Comparison of ENCODE assay signal across 12 cellular contexts in the genomic region with DNA sequence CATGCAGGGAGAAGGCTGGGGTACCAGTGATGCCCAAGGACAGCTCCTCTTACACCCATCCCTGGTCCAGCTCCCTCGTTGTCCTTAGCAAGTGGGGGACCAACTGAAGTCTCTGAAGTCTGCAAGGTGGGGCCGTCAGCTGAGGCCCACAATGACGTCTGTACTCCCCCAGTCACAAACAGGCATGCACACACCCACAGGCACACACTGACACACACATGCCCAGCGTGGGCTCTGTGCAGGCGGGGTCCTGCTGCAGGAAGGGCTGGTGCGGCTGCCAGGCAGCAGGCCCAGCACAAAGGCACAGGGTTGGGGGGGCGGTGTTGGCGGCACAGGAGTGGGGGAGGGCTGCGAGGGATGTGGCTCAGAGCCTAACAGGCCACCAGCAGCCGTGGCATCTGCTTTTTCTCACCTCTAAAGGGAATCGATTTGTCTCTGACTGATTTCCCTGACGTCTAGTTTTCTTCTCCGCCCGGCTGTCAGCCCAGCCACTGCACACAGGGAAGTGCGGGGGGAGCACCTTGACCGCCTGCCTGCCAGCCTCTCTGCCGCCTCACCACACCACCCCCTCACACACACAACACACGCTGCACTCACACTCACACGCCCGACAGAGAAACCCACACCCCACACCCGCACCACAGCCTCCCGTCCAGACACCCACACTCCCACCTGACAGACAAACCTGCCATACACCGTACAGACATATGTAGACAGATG. TPM values are rescaled to one million over a fixed set of nuclear protein-coding genes. Genes with fewer than 3 reads are reported as not detected.
A peak's percentile ranks its signal among the peaks of the same experiment; 100 is the strongest.
DNase-seq lines count a peak whose midpoint lies in the region; ATAC-seq and TF ChIP-seq lines count a peak whose summit lies in the region.
"Had no signal": no experiment of that assay in that cellular context is flagged by ENCODE, and none has a peak within 500 bp of the region (broad histone marks: within the 10 kb centered on the region; RNA-seq: fewer than 3 reads in every experiment).

No MANE protein-coding gene starts in this region.

- no peaks in the 10 kb centered on the region for H3K27me3 ChIP-seq in layer of hippocampus (ENCODE audit: control insufficient read depth, insufficient read depth, low read length)
- H3K27me3 ChIP-seq in breast epithelium, result no peaks in the 10 kb centered on the region

- TF ChIP-seq CTCF in breast epithelium (IDR thresholded peaks at IDR 0.05), result no peak

- ATAC-seq in HG03095 (IDR thresholded peaks at IDR 0.05; ENCODE audit: unreplicated experiment), result no peak
- ATAC-seq: A549, GM12878 had no signal

- H3K9me3 ChIP-seq in breast epithelium, result no peaks in the 10 kb centered on the region
- H3K9me3 ChIP-seq: A549 had no signal

- no peaks in the 10 kb centered on the region for H3K36me3 ChIP-seq in breast epithelium

- H3K27ac ChIP-seq in layer of hippocampus (ENCODE audit: low read depth, low read length), result peak overlapping the region; percentile 16
- no peak overlapping the region for H3K27ac ChIP-seq in breast epithelium
- H3K27ac ChIP-seq: A549 had no signal

- DNase-seq in NCI-H1417 (lab: John Stamatoyannopoulos, UW) (peak in 2 of 3 experiments; percentile 39 to 72), NCI-H1417 treated with DMSO at 0.1 percent for 48 hours (lab: John Stamatoyannopoulos, UW) (no peak), pons (ENCODE audit: low spot score) (no peak), breast epithelium (ENCODE audit: low spot score in 2 of 2) (no peak)
- peak; percentile 40 to 52 for DNase-seq in activated T-cell treated with anti-CD3 and anti-CD28 coated beads, Interleukin-2, amount 50 U/mL, for 48 hours
- peak; percentile 39 for DNase-seq in stimulated activated CD8-positive, alpha-beta memory T cell treated with anti-CD3 and anti-CD28 coated beads, Interleukin-4, amount 100 ng/mL, for 24 hours (ENCODE audit: low read depth)
- DNase-seq: activated B cell treated with CpG ODN at 0.5 μM for 24 hours, NCI-H2029 had no signal

- intact Hi-C loops in breast epithelium (cut with DNase I; ENCODE audit: low total_unique reads), result no loop called here

- no peaks in the 10 kb centered on the region for H3K4me1 ChIP-seq in breast epithelium
- H3K4me1 ChIP-seq: A549 had no signal

- TF ChIP-seq POLR2A in breast epithelium (IDR thresholded peaks at IDR 0.05), result no peak

- H3K4me3 ChIP-seq in breast epithelium, result no peak overlapping the region
- H3K4me3 ChIP-seq: A549, GM12878 had no signal

RNA-seq across cellular contexts. Expression of a gene that starts 43.5 kb away (rescaled TPM):
- total RNA-seq in breast epithelium, result 10 to 100 TPM; 34.4 to 63.7 (median 39.8) TPM

Comparison
In these comparisons a context has a peak if more than half of its experiments do, and no peak if none do; other contexts are left out.
1. DNase-seq: peak in NCI-H1417 (2 of 3), activated T-cell treated with anti-CD3 and anti-CD28 coated beads, Interleukin-2, amount 50 U/mL, for 48 hours (2 of 2) and stimulated activated CD8-positive, alpha-beta memory T cell treated with anti-CD3 and anti-CD28 coated beads, Interleukin-4, amount 100 ng/mL, for 24 hours (single experiment); none in NCI-H1417 treated with DMSO at 0.1 percent for 48 hours (single experiment), pons (single experiment) and breast epithelium (0 of 2).